ENCODE assay signal across 1 cellular context in the genomic region with DNA sequence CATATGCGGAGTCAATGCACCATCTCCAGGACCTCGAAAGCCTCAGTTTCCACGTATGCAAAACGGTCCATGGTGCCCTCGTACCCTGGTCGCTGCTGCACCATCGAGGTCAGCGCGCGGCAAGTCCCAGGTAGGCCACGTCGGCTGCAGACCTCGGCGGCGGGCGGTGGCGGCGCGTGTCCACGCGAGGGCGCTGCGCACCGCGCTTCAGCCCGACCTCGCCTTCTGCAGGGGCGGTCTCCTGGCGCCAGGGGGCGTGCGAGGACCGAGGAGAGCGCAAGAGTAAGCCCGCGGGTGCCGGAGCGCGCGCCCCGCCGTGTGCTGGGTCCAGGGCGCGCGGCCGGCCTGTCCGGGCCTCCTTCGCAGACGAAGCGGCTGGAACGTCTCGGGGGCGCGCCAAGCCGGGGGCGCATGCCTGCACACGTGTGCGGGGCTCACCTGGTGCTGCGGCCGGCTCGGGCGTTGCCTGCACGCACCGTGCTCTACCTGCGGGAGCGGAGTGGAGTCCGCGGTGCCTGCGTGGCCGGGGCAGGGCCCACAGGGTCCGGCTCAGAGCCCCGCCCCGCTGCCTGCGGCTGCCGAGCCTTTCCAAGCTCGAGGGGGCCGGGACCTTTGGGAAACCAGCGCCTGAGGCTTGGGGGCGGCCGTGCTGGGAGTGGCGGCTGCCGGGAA.
TF ChIP-seq lines count a peak whose summit lies in the region.

No MANE protein-coding gene starts in this region.

TF ChIP-seq in HepG2, 621 proteins besides CTCF, POLR2A, EP300 and RAD21 (continued from another document and continues in another):
- TF ChIP-seq ZNF280B (CRISPR knock-in tag; IDR thresholded peaks at IDR 0.05; ENCODE audit: borderline replicate concordance) = no peak
- no peak for TF ChIP-seq MAFF (IDR thresholded peaks at IDR 0.05; ENCODE audit: low read depth, low read length)
- TF ChIP-seq, protein P1, sequence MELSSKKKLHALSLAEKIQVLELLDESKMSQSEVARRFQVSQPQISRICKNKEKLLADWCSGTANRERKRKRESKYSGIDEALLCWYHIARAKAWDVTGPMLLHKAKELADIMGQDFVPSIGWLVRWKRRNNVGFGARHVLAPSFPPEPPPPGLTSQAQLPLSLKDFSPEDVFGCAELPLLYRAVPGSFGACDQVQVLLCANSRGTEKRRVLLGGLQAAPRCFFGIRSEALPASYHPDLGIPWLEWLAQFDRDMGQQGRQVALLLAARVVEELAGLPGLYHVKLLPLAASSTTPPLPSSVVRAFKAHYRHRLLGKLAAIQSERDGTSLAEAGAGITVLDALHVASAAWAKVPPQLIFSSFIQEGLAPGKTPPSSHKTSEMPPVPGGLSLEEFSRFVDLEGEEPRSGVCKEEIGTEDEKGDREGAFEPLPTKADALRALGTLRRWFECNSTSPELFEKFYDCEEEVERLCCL (CRISPR knock-in tag; IDR thresholded peaks at IDR 0.05; ENCODE audit: borderline replicate concordance) = no peak
- TF ChIP-seq, protein P2, sequence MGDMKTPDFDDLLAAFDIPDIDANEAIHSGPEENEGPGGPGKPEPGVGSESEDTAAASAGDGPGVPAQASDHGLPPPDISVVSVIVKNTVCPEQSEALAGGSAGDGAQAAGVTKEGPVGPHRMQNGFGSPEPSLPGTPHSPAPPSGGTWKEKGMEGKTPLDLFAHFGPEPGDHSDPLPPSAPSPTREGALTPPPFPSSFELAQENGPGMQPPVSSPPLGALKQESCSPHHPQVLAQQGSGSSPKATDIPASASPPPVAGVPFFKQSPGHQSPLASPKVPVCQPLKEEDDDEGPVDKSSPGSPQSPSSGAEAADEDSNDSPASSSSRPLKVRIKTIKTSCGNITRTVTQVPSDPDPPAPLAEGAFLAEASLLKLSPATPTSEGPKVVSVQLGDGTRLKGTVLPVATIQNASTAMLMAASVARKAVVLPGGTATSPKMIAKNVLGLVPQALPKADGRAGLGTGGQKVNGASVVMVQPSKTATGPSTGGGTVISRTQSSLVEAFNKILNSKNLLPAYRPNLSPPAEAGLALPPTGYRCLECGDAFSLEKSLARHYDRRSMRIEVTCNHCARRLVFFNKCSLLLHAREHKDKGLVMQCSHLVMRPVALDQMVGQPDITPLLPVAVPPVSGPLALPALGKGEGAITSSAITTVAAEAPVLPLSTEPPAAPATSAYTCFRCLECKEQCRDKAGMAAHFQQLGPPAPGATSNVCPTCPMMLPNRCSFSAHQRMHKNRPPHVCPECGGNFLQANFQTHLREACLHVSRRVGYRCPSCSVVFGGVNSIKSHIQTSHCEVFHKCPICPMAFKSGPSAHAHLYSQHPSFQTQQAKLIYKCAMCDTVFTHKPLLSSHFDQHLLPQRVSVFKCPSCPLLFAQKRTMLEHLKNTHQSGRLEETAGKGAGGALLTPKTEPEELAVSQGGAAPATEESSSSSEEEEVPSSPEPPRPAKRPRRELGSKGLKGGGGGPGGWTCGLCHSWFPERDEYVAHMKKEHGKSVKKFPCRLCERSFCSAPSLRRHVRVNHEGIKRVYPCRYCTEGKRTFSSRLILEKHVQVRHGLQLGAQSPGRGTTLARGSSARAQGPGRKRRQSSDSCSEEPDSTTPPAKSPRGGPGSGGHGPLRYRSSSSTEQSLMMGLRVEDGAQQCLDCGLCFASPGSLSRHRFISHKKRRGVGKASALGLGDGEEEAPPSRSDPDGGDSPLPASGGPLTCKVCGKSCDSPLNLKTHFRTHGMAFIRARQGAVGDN (CRISPR knock-in tag; IDR thresholded peaks at IDR 0.05) = peak; percentile 84
- TF ChIP-seq ZNF557 (CRISPR knock-in tag; IDR thresholded peaks at IDR 0.05) = no peak
- 0 out of 2 replicates have a peak, but pooled peaks have one; percentile 72 for TF ChIP-seq BRF2 (CRISPR knock-in tag; IDR thresholded peaks at IDR 0.05)
- no peak for TF ChIP-seq ZNF720 (CRISPR knock-in tag; IDR thresholded peaks at IDR 0.05)
- TF ChIP-seq, protein P3, sequence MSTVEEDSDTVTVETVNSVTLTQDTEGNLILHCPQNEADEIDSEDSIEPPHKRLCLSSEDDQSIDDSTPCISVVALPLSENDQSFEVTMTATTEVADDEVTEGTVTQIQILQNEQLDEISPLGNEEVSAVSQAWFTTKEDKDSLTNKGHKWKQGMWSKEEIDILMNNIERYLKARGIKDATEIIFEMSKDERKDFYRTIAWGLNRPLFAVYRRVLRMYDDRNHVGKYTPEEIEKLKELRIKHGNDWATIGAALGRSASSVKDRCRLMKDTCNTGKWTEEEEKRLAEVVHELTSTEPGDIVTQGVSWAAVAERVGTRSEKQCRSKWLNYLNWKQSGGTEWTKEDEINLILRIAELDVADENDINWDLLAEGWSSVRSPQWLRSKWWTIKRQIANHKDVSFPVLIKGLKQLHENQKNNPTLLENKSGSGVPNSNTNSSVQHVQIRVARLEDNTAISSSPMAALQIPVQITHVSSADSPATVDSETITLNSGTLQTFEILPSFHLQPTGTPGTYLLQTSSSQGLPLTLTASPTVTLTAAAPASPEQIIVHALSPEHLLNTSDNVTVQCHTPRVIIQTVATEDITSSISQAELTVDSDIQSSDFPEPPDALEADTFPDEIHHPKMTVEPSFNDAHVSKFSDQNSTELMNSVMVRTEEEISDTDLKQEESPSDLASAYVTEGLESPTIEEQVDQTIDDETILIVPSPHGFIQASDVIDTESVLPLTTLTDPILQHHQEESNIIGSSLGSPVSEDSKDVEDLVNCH (CRISPR knock-in tag; IDR thresholded peaks at IDR 0.05) = no peak
- peak; percentile 56; the same call in 1 of the 2 replicates for TF ChIP-seq ZNF543 (CRISPR knock-in tag; IDR thresholded peaks at IDR 0.05)
- TF ChIP-seq CBX1 (IDR thresholded peaks at IDR 0.05; ENCODE audit: low read depth) = peak; percentile 66
- TF ChIP-seq MYNN (CRISPR knock-in tag; IDR thresholded peaks at IDR 0.05; ENCODE audit: low read depth) = no peak
- TF ChIP-seq, protein P4, sequence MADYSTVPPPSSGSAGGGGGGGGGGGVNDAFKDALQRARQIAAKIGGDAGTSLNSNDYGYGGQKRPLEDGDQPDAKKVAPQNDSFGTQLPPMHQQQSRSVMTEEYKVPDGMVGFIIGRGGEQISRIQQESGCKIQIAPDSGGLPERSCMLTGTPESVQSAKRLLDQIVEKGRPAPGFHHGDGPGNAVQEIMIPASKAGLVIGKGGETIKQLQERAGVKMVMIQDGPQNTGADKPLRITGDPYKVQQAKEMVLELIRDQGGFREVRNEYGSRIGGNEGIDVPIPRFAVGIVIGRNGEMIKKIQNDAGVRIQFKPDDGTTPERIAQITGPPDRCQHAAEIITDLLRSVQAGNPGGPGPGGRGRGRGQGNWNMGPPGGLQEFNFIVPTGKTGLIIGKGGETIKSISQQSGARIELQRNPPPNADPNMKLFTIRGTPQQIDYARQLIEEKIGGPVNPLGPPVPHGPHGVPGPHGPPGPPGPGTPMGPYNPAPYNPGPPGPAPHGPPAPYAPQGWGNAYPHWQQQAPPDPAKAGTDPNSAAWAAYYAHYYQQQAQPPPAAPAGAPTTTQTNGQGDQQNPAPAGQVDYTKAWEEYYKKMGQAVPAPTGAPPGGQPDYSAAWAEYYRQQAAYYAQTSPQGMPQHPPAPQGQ (CRISPR knock-in tag; IDR thresholded peaks at IDR 0.05; ENCODE audit: borderline replicate concordance) = no peak
- TF ChIP-seq PRMT3 (CRISPR knock-in tag; IDR thresholded peaks at IDR 0.05; ENCODE audit: borderline replicate concordance, low read depth) = no peak
- no peak for TF ChIP-seq GFI1 (CRISPR knock-in tag; IDR thresholded peaks at IDR 0.05; ENCODE audit: borderline replicate concordance)
- no peak for TF ChIP-seq NFYC (CRISPR knock-in tag; IDR thresholded peaks at IDR 0.05)
- no peak for TF ChIP-seq ZNF879 (CRISPR knock-in tag; IDR thresholded peaks at IDR 0.05)
- TF ChIP-seq, protein P5, sequence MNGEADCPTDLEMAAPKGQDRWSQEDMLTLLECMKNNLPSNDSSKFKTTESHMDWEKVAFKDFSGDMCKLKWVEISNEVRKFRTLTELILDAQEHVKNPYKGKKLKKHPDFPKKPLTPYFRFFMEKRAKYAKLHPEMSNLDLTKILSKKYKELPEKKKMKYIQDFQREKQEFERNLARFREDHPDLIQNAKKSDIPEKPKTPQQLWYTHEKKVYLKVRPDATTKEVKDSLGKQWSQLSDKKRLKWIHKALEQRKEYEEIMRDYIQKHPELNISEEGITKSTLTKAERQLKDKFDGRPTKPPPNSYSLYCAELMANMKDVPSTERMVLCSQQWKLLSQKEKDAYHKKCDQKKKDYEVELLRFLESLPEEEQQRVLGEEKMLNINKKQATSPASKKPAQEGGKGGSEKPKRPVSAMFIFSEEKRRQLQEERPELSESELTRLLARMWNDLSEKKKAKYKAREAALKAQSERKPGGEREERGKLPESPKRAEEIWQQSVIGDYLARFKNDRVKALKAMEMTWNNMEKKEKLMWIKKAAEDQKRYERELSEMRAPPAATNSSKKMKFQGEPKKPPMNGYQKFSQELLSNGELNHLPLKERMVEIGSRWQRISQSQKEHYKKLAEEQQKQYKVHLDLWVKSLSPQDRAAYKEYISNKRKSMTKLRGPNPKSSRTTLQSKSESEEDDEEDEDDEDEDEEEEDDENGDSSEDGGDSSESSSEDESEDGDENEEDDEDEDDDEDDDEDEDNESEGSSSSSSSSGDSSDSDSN (CRISPR knock-in tag; IDR thresholded peaks at IDR 0.05) = peak; percentile 49; the same call in 1 of the 2 replicates
- no peak for TF ChIP-seq REST (IDR thresholded peaks at IDR 0.05; ENCODE audit: borderline replicate concordance in 1 of 2, low read depth in 1 of 2, low read length in 2 of 2)
- TF ChIP-seq ARID2 (CRISPR knock-in tag; IDR thresholded peaks at IDR 0.05; ENCODE audit: borderline replicate concordance) = peak; percentile 37; the same call in 1 of the 2 replicates
- TF ChIP-seq ZNF629 (CRISPR knock-in tag; conservative IDR thresholded peaks at IDR 0.05) = peak; percentile 29; the same call in 1 of the 2 replicates
- TF ChIP-seq ZNF232 (CRISPR knock-in tag; IDR thresholded peaks at IDR 0.05; ENCODE audit: borderline replicate concordance) = no peak
- TF ChIP-seq ARNTL (CRISPR knock-in tag; IDR thresholded peaks at IDR 0.05) = peak; percentile 70
